8 cellular contexts compared by ENCODE assay signal in genomic region chr16:50547944-50548658, GRCh38. TPM values are rescaled to one million over a fixed set of nuclear protein-coding genes. Genes with fewer than 3 reads are reported as not detected.
DNase-seq lines count a peak whose midpoint lies in the region; ATAC-seq and TF ChIP-seq lines count a peak whose summit lies in the region.

A gene with protein sequence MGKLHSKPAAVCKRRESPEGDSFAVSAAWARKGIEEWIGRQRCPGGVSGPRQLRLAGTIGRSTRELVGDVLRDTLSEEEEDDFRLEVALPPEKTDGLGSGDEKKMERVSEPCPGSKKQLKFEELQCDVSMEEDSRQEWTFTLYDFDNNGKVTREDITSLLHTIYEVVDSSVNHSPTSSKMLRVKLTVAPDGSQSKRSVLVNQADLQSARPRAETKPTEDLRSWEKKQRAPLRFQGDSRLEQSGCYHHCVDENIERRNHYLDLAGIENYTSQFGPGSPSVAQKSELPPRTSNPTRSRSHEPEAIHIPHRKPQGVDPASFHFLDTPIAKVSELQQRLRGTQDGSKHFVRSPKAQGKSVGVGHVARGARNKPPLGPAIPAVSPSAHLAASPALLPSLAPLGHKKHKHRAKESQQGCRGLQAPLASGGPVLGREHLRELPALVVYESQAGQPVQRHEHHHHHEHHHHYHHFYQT (plus strand): TSS chr16:50548396. CDS start chr16:50548554, 158 bp downstream.

- H3K4me1 ChIP-seq in ACC112 (ENCODE audit: control insufficient read depth, insufficient read depth, low read length, unreplicated experiment): no peaks in the 10 kb centered on the region
- peaks cover 6% of the 10 kb centered on the region for H3K4me1 ChIP-seq in NT2/D1 (ENCODE audit: insufficient read depth, insufficient read length)
- H3K4me1 ChIP-seq in fibroblast of lung (ENCODE audit: control insufficient read depth, extremely low read depth, insufficient read depth, low read length): no peaks in the 10 kb centered on the region

- no peak for TF ChIP-seq CTCF in fibroblast of lung (conservative IDR thresholded peaks at IDR 0.05 in 1 of 2, IDR thresholded peaks at IDR 0.05 in 1 of 2; ENCODE audit: low read depth in 1 of 2, low read length in 2 of 2)

- H3K27me3 ChIP-seq in ACC112 (ENCODE audit: insufficient read depth, low read length) (peaks cover 83% of the 10 kb centered on the region), NT2/D1 (ENCODE audit: insufficient read depth, insufficient read length) (peaks cover 37% of the 10 kb centered on the region), fibroblast of lung (ENCODE audit: control insufficient read depth, insufficient read depth, low read length) (peaks cover 58% of the 10 kb centered on the region)

- H3K9me3 Mint-ChIP-seq in activated T-cell treated with anti-CD3 and anti-CD28 coated beads, Interleukin-2, amount 50 U/mL, for 24 hours: peaks cover 3% of the 10 kb centered on the region
- peaks cover 0 to 15% (median 7%) of the 10 kb centered on the region in 9 donors for H3K9me3 Mint-ChIP-seq in naive thymus-derived CD8-positive, alpha-beta T cell
- peaks cover 8 to 11% of the 10 kb centered on the region in 2 donors for H3K9me3 Mint-ChIP-seq in stimulated activated naive B cell treated with anti-CD40 and anti-IgM and Interleukin-4, amounts not matched to agents 10 μg/mL and 1 μg/mL and 100 μg/mL, for 72 hours

- 0 out of 2 replicates have a peak, but pooled peaks cover 6% of the 10 kb centered on the region for H3K9me3 ChIP-seq in NT2/D1 (ENCODE audit: insufficient read depth, low read length)
- H3K9me3 ChIP-seq in fibroblast of lung (ENCODE audit: control insufficient read depth, insufficient read depth, low read depth, low read length): no peaks in the 10 kb centered on the region

- peaks cover 4% of the 10 kb centered on the region for H3K27me3 Mint-ChIP-seq in activated T-cell treated with anti-CD3 and anti-CD28 coated beads, Interleukin-2, amount 50 U/mL, for 24 hours
- peaks cover 0 to 11% (median 0%) of the 10 kb centered on the region in 5 donors for H3K27me3 Mint-ChIP-seq in naive thymus-derived CD8-positive, alpha-beta T cell
- H3K27me3 Mint-ChIP-seq in stimulated activated naive B cell treated with anti-CD40 and anti-IgM and Interleukin-4, amounts not matched to agents 10 μg/mL and 1 μg/mL and 100 μg/mL, for 72 hours: peaks cover 36 to 55% of the 10 kb centered on the region in 2 donors

- peak within 1 kb of the TSS; percentile 78 for H3K4me2 ChIP-seq in fibroblast of lung (ENCODE audit: extremely low read depth, insufficient read depth, low read length)

- H3K36me3 Mint-ChIP-seq in activated T-cell treated with anti-CD3 and anti-CD28 coated beads, Interleukin-2, amount 50 U/mL, for 24 hours (ENCODE audit: low read depth): no peaks in the 10 kb centered on the region
- H3K36me3 Mint-ChIP-seq in naive thymus-derived CD8-positive, alpha-beta T cell: peaks cover 0 to 12% (median 4%) of the 10 kb centered on the region in 3 donors
- H3K36me3 Mint-ChIP-seq in stimulated activated naive B cell treated with anti-CD40 and anti-IgM and Interleukin-4, amounts not matched to agents 10 μg/mL and 1 μg/mL and 100 μg/mL, for 72 hours: peaks cover 6 to 13% of the 10 kb centered on the region in 2 donors

- H3K79me2 ChIP-seq in ACC112 (ENCODE audit: control insufficient read depth, insufficient read depth, low read length, unreplicated experiment): no peaks in the 10 kb centered on the region
- H3K79me2 ChIP-seq in fibroblast of lung (ENCODE audit: control insufficient read depth, insufficient read depth, low read length): no peaks in the 10 kb centered on the region

- POLR2A ChIA-PET in naive thymus-derived CD8-positive, alpha-beta T cell (lab: Charles Lee): interaction anchor here (1.3 kb wide), 1 partner anchor 16 kb away, joined by 5 read pairs; no protein-coding TSS in a partner anchor

- DNase-seq in NT2/D1 (ENCODE audit: low read depth, low spot score): peak; percentile 54
- peak; percentile 85 for DNase-seq in activated T-cell treated with anti-CD3 and anti-CD28 coated beads, Interleukin-2, amount 50 U/mL, for 24 hours
- peak; percentile 27 to 34 for DNase-seq in fibroblast of lung (ENCODE audit: low read depth in 2 of 2)
- DNase-seq in naive thymus-derived CD8-positive, alpha-beta T cell: peak; percentile 37 to 82 (median 70)
- peak; percentile 36 for DNase-seq in stimulated activated naive B cell treated with anti-CD40 and anti-IgM and Interleukin-4, amounts not matched to agents 10 μg/mL and 1 μg/mL and 100 μg/mL, for 72 hours

- no peak within 1 kb of the TSS for H3K27ac ChIP-seq in ACC112 (ENCODE audit: low read depth, low read length)
- no peak within 1 kb of the TSS for H3K27ac ChIP-seq in fibroblast of lung (ENCODE audit: insufficient read depth, low read length)

- H2AFZ ChIP-seq in ACC112 (ENCODE audit: low read length, unreplicated experiment): peak within 1 kb of the TSS; percentile 38
- H2AFZ ChIP-seq in fibroblast of lung (ENCODE audit: low read length): no peak within 1 kb of the TSS

- no peaks in the 10 kb centered on the region for H4K20me1 ChIP-seq in fibroblast of lung (ENCODE audit: control insufficient read depth, extremely low read depth, insufficient read depth, low read length)

- peak within 1 kb of the TSS; percentile 81 for H3K9ac ChIP-seq in NT2/D1 (ENCODE audit: insufficient read length, low read depth)
- H3K9ac ChIP-seq in fibroblast of lung (ENCODE audit: insufficient read depth, low read length): no peak within 1 kb of the TSS

- H3K4me3 Mint-ChIP-seq in activated T-cell treated with anti-CD3 and anti-CD28 coated beads, Interleukin-2, amount 50 U/mL, for 24 hours: peak within 1 kb of the TSS; percentile 81
- H3K4me3 Mint-ChIP-seq in naive thymus-derived CD8-positive, alpha-beta T cell: peak within 1 kb of the TSS; percentile 82 to 97 (median 90)
- peak within 1 kb of the TSS; percentile 91 to 96 for H3K4me3 Mint-ChIP-seq in stimulated activated naive B cell treated with anti-CD40 and anti-IgM and Interleukin-4, amounts not matched to agents 10 μg/mL and 1 μg/mL and 100 μg/mL, for 72 hours

- H3K4me3 ChIP-seq in ACC112 (ENCODE audit: low read depth, low read length) (peak within 1 kb of the TSS; percentile 78), NT2/D1 (ENCODE audit: insufficient read length, low read depth) (peak within 1 kb of the TSS; percentile 70), fibroblast of lung (replicated peaks in 1 of 4; ENCODE audit: control extremely low read depth in 1 of 4, insufficient read depth in 1 of 4, low read depth in 3 of 4, low read length in 4 of 4) (peak within 1 kb of the TSS; percentile 17 to 56 (median 42))

- peak; percentile 80 for ATAC-seq in GM18868 (IDR thresholded peaks at IDR 0.05; ENCODE audit: unreplicated experiment)
- peak; percentile 77 for ATAC-seq in HG03135 (IDR thresholded peaks at IDR 0.05; ENCODE audit: unreplicated experiment)
- ATAC-seq in naive thymus-derived CD8-positive, alpha-beta T cell: peak; percentile 53 to 58
- ATAC-seq in stimulated activated naive B cell treated with anti-CD40 and anti-IgM and Interleukin-4, amounts not matched to agents 10 μg/mL and 1 μg/mL and 100 μg/mL, for 72 hours (replicated peaks): peak; percentile 89 to 92

- H3K4me1 Mint-ChIP-seq in activated T-cell treated with anti-CD3 and anti-CD28 coated beads, Interleukin-2, amount 50 U/mL, for 24 hours (ENCODE audit: low read depth): peaks cover 22% of the 10 kb centered on the region
- peaks cover 19 to 56% (median 27%) of the 10 kb centered on the region in 4 donors for H3K4me1 Mint-ChIP-seq in naive thymus-derived CD8-positive, alpha-beta T cell
- H3K4me1 Mint-ChIP-seq in stimulated activated naive B cell treated with anti-CD40 and anti-IgM and Interleukin-4, amounts not matched to agents 10 μg/mL and 1 μg/mL and 100 μg/mL, for 72 hours: peaks cover 7 to 27% of the 10 kb centered on the region in 2 donors

- H3K36me3 ChIP-seq in ACC112 (ENCODE audit: insufficient read depth, low read length) (no peaks in the 10 kb centered on the region), NT2/D1 (ENCODE audit: insufficient read depth, insufficient read length, low read length) (peaks cover 18% of the 10 kb centered on the region), fibroblast of lung (ENCODE audit: control insufficient read depth, insufficient read depth, low read length) (no peaks in the 10 kb centered on the region)

- H3K27ac Mint-ChIP-seq in activated T-cell treated with anti-CD3 and anti-CD28 coated beads, Interleukin-2, amount 50 U/mL, for 24 hours: peak within 1 kb of the TSS; percentile 54
- H3K27ac Mint-ChIP-seq in naive thymus-derived CD8-positive, alpha-beta T cell: peak within 1 kb of the TSS; percentile 79 to 97 (median 92)
- H3K27ac Mint-ChIP-seq in stimulated activated naive B cell treated with anti-CD40 and anti-IgM and Interleukin-4, amounts not matched to agents 10 μg/mL and 1 μg/mL and 100 μg/mL, for 72 hours: no peak within 1 kb of the TSS

RNA-seq across cellular contexts. Expression of the gene that starts here (rescaled TPM):
- total RNA-seq in fibroblast of lung: under 0.01 TPM in 2 replicates
- polyA plus RNA-seq in fibroblast of lung: 0.02 and 0.12 TPM in 2 replicates
- 0.05 and 0.10 TPM in 2 replicates for polyA plus RNA-seq in fibroblast of lung (2012)
- polyA minus RNA-seq in fibroblast of lung (ENCODE audit: low replicate concordance): 0.15 TPM in 1 of 2 replicates, not detected in the other
- total RNA-seq in naive thymus-derived CD8-positive, alpha-beta T cell: 1 to 10 TPM; 4.1 to 5.9 TPM
- 1 to 10 TPM in 1 of 3 donors, under 1 TPM in 2; 0.07 to 1.4 (median 0.44) TPM for polyA plus RNA-seq in naive thymus-derived CD8-positive, alpha-beta T cell

Comparison
In these comparisons a context has a peak if more than half of its experiments do, and no peak if none do; other contexts are left out.
1. Peak in DNase-seq, H3K4me3 ChIP-seq and H3K4me2 ChIP-seq in fibroblast of lung; RNA of the gene not detected or under 1 TPM.
2. DNase-seq: peak in every context shown above with its lines; median percentile 85 in activated T-cell treated with anti-CD3 and anti-CD28 coated beads, Interleukin-2, amount 50 U/mL, for 24 hours; 70 in naive thymus-derived CD8-positive, alpha-beta T cell; 54 in NT2/D1; 36 in stimulated activated naive B cell treated with anti-CD40 and anti-IgM and Interleukin-4, amounts not matched to agents 10 μg/mL and 1 μg/mL and 100 μg/mL, for 72 hours; 30 in fibroblast of lung.